ENCODE assay signal across 11 cellular contexts in the genomic region with DNA sequence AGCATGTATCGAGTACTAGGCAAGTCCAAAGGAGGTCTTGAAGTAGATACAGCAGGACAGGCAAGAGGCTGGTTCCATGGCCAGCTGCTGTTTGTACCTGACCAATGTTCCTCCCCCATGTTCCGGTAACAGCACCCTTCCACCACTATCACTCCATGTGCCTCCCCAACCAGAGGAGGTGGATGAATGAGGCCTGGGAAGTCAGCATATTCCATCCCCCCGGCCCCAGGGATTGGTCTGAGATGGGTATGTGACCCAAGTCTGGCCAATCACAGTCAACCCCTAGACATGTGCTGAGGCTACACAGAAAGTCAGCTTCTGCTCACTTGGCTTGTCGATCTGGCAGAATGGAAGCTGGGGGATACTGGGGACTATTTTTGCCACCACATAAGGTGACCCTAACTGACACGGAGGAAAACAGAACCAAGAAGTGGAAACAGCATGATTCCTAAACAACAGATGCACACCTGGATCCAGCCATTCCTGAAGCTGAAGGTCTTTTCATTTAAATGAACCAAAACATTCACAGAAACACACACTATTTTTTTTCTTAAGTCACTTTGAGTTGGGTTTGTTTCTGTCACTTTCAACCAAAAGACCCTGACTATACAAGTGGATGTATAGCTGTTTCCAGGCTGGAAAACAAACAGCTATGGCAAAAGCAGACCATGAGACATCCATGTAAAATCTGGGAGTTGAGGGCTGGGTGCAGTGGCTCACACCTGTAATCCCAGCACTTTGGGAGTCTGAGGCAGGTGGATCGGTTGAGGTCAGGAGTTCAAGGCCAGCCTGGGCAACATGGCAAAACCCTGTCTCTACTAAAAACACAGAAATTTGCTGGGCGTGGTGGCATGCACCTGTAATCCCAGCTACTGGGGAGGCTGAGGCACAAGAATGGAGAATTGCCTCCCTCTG.
A peak's percentile ranks its signal among the peaks of the same experiment; 100 is the strongest.
DNase-seq lines count a peak whose midpoint lies in the region; ATAC-seq, FAIRE-seq and TF ChIP-seq lines count a peak whose summit lies in the region.
"Had no signal": no experiment of that assay in that cellular context is flagged by ENCODE, and none has a peak within 500 bp of the region (broad histone marks: within the 10 kb centered on the region; RNA-seq: fewer than 3 reads in every experiment).

No MANE protein-coding gene starts in this region.

- H3K27ac ChIP-seq in ACC112 (ENCODE audit: low read depth, low read length) (peak overlapping the region; percentile 99), astrocyte (ENCODE audit: low read depth, low read length) (peak overlapping the region; percentile 85), lower lobe of right lung (peak overlapping the region; percentile 72), tibial nerve (peak overlapping the region in 2 of 4 donors; percentile 5 to 14)
- H3K27ac ChIP-seq: BLaER1 had no signal

- H3K27me3 ChIP-seq in ACC112 (ENCODE audit: insufficient read depth, low read length) (no peaks in the 10 kb centered on the region), astrocyte (ENCODE audit: insufficient read depth, low read length) (no peaks in the 10 kb centered on the region), lower lobe of right lung (ENCODE audit: low read depth) (no peaks in the 10 kb centered on the region), tibial nerve (no peaks in the 10 kb centered on the region)
- H3K27me3 ChIP-seq: BLaER1 had no signal

- H4K20me1 ChIP-seq in astrocyte (ENCODE audit: insufficient read depth, low read length): no peaks in the 10 kb centered on the region
- H4K20me1 ChIP-seq: BLaER1 had no signal

- H3K9me3 ChIP-seq in astrocyte (ENCODE audit: insufficient read depth, low read depth, low read length) (no peaks in the 10 kb centered on the region), lower lobe of right lung (no peaks in the 10 kb centered on the region), tibial nerve (no peaks in the 10 kb centered on the region)
- H3K9me3 ChIP-seq: BLaER1 had no signal

- H3K36me3 ChIP-seq in ACC112 (ENCODE audit: insufficient read depth, low read length) (no peaks in the 10 kb centered on the region), astrocyte (ENCODE audit: insufficient read depth, low read length) (no peaks in the 10 kb centered on the region), lower lobe of right lung (no peaks in the 10 kb centered on the region), tibial nerve (no peaks in the 10 kb centered on the region)
- H3K36me3 ChIP-seq: BLaER1 had no signal

- H3K79me2 ChIP-seq in ACC112 (ENCODE audit: control insufficient read depth, insufficient read depth, low read length, unreplicated experiment): no peaks in the 10 kb centered on the region
- no peaks in the 10 kb centered on the region for H3K79me2 ChIP-seq in astrocyte (ENCODE audit: insufficient read depth, low read length)

- TF ChIP-seq CTCF in astrocyte (IDR thresholded peaks at IDR 0.05; ENCODE audit: insufficient read depth, low read depth, low read length): no peak
- no peak for TF ChIP-seq CTCF in lower lobe of right lung (IDR thresholded peaks at IDR 0.05)
- TF ChIP-seq CTCF in tibial nerve (IDR thresholded peaks at IDR 0.05): no peak

- 88 to 95% methylated on average over 7 of the region's 7 CpGs for WGBS in tibial nerve, 2 donors

- H3K4me1 ChIP-seq in ACC112 (ENCODE audit: control insufficient read depth, insufficient read depth, low read length, unreplicated experiment): peaks cover 31% of the 10 kb centered on the region
- peaks cover 33% of the 10 kb centered on the region for H3K4me1 ChIP-seq in astrocyte (ENCODE audit: insufficient read depth, low read length)
- H3K4me1 ChIP-seq in lower lobe of right lung: peaks cover 32% of the 10 kb centered on the region
- H3K4me1 ChIP-seq in tibial nerve: peaks cover 0 to 17% (median 8%) of the 10 kb centered on the region in 4 donors

- no peaks in the 10 kb centered on the region for H3K36me3 Mint-ChIP-seq in astrocyte (ENCODE audit: low read depth, unreplicated experiment)

- FAIRE-seq in astrocyte (lab: Jason Lieb, UNC): no peak
- FAIRE-seq: GM19239 had no signal

- H2AFZ ChIP-seq in ACC112 (ENCODE audit: low read length, unreplicated experiment) (no peak overlapping the region), astrocyte (ENCODE audit: low read depth, low read length) (peak overlapping the region; percentile 6)

- ATAC-seq in lower lobe of right lung: no peak

- peak; percentile 49 for DNase-seq in HCEC 1CT
- no peak for DNase-seq in astrocyte (ENCODE audit: low read depth)
- no peak for DNase-seq in lower lobe of right lung
- DNase-seq in NCI-H774 (lab: John Stamatoyannopoulos, UW): no peak
- DNase-seq in tibial nerve (ENCODE audit: low spot score in 2 of 2): no peak
- no peak for DNase-seq in cerebellum (ENCODE audit: low spot score)
- no peak for DNase-seq in SHP77 (lab: John Stamatoyannopoulos, UW)

- H3K4me3 Mint-ChIP-seq in astrocyte (ENCODE audit: unreplicated experiment): no peak overlapping the region

- no peak for TF ChIP-seq POLR2A in tibial nerve (IDR thresholded peaks at IDR 0.05)

- peak overlapping the region; percentile 55 for H3K4me2 ChIP-seq in astrocyte (ENCODE audit: low read length)
- H3K4me2 ChIP-seq: BLaER1 had no signal

- intact Hi-C loops in lower lobe of right lung (cut with DNase I): no loop called here

- peak overlapping the region; percentile 48 for H3K9ac ChIP-seq in astrocyte (ENCODE audit: low read length)
- H3K9ac ChIP-seq: BLaER1 had no signal

- H3K4me3 ChIP-seq in ACC112 (ENCODE audit: low read depth, low read length) (no peak overlapping the region), astrocyte (ENCODE audit: insufficient read depth, low read depth, low read length) (no peak overlapping the region), lower lobe of right lung (no peak overlapping the region), tibial nerve (no peak overlapping the region)
- H3K4me3 ChIP-seq: BLaER1, coronary artery had no signal

- no peaks in the 10 kb centered on the region for H3K9me3 Mint-ChIP-seq in astrocyte (ENCODE audit: unreplicated experiment)

- peaks cover 18% of the 10 kb centered on the region for H3K4me1 Mint-ChIP-seq in astrocyte (ENCODE audit: low read depth, unreplicated experiment)

- peaks cover 2% of the 10 kb centered on the region for H3K27me3 Mint-ChIP-seq in astrocyte (ENCODE audit: low read depth, unreplicated experiment)

- H3K27ac Mint-ChIP-seq in astrocyte (ENCODE audit: unreplicated experiment): peak overlapping the region; percentile 96

- no peak for TF ChIP-seq EP300 in tibial nerve (IDR thresholded peaks at IDR 0.05)
